ENCODE assay signal across 9 cellular contexts in the genomic region with DNA sequence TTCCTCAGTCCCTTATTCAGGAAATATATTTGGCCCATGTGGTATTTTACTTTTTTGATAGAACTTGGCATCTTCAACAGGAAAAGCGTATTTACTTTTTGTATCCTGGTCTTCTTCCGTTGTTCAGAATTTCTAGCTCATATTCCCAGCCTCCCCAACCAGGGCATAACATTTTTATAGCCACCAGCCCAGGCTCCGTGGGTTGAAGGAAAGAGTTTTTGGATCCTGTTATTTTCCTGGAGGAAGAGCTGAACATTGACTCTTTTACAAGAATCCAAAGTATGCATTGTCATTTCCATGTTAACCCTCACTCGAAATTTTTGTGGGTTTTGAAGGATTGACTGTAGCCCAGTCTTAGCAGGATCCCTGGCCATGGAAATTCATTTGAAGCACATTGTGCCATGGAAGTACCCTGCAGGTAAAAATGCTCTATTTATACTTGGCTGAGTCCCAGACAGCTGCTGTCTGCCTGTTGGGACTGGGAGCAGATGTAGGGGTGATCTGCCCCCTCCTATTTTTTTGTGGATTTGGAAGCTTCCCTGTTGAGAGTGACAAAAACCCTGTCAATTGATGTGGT.
DNase-seq lines count a peak whose midpoint lies in the region; ATAC-seq and TF ChIP-seq lines count a peak whose summit lies in the region.
"Had no signal": no experiment of that assay in that cellular context is flagged by ENCODE, and none has a peak within 500 bp of the region (broad histone marks: within the 10 kb centered on the region; RNA-seq: fewer than 3 reads in every experiment).

No MANE protein-coding gene starts in this region.

- H3K27ac ChIP-seq in left lung = peak overlapping the region; percentile 34 to 35

- CTCF ChIA-PET in activated CD4-positive, alpha-beta T cell treated with anti-CD3 and anti-CD28 coated beads, Interleukin-2, amount 10 ng/mL, durations not matched to agents 7 days and 5 days (lab: Charles Lee) = no interaction called here

- peak; percentile 70 for DNase-seq in AG20443 (ENCODE audit: low spot score)
- peak; percentile 86 for DNase-seq in astrocyte of the hippocampus (ENCODE audit: low read depth, low spot score)
- DNase-seq in left lung = no peak
- DNase-seq in NCI-H1436 (lab: John Stamatoyannopoulos, UW) = no peak
- no peak for DNase-seq in activated CD4-positive, alpha-beta T cell treated with anti-CD3 and anti-CD28 coated beads, Interleukin-2, amount 10 ng/mL, durations not matched to agents 7 days and 5 days
- DNase-seq in superior temporal gyrus (ENCODE audit: extremely low spot score) = no peak

- no peak overlapping the region for H3K4me3 ChIP-seq in left lung

- no peak overlapping the region for H3K4me3 Mint-ChIP-seq in activated CD4-positive, alpha-beta T cell treated with anti-CD3 and anti-CD28 coated beads, Interleukin-2, amount 10 ng/mL, durations not matched to agents 7 days and 5 days
- H3K4me3 Mint-ChIP-seq: activated T-helper 17 cell treated with anti-CD3 and anti-CD28 coated beads, Interleukin-2, amount 50 U/mL, for 72 hours had no signal

- TF ChIP-seq RAD21 in Ishikawa (IDR thresholded peaks at IDR 0.05; ENCODE audit: low read depth) = no peak

- no peak for TF ChIP-seq EP300 in Ishikawa (IDR thresholded peaks at IDR 0.05; ENCODE audit: borderline replicate concordance)

- peaks cover 26 to 47% of the 10 kb centered on the region in 2 donors for H3K4me1 ChIP-seq in left lung

- intact Hi-C loops in left lung (cut with DNase I) = no loop called here

- no peak overlapping the region for H3K27ac Mint-ChIP-seq in activated CD4-positive, alpha-beta T cell treated with anti-CD3 and anti-CD28 coated beads, Interleukin-2, amount 10 ng/mL, durations not matched to agents 7 days and 5 days
- H3K27ac Mint-ChIP-seq: activated T-helper 17 cell treated with anti-CD3 and anti-CD28 coated beads, Interleukin-2, amount 50 U/mL, for 72 hours had no signal

- ATAC-seq in left lung = peak; percentile 47
- ATAC-seq in HG03469 (IDR thresholded peaks at IDR 0.05; ENCODE audit: unreplicated experiment) = no peak
- ATAC-seq: activated T-helper 17 cell treated with anti-CD3 and anti-CD28 coated beads, Interleukin-2, amount 50 U/mL, for 72 hours had no signal

- TF ChIP-seq CTCF in left lung (IDR thresholded peaks at IDR 0.05) = no peak

- no peaks in the 10 kb centered on the region for H3K36me3 Mint-ChIP-seq in activated CD4-positive, alpha-beta T cell treated with anti-CD3 and anti-CD28 coated beads, Interleukin-2, amount 10 ng/mL, durations not matched to agents 7 days and 5 days (ENCODE audit: low read depth)

- no peaks in the 10 kb centered on the region for H3K9me3 ChIP-seq in left lung

- peaks cover 41% of the 10 kb centered on the region for H3K4me1 Mint-ChIP-seq in activated CD4-positive, alpha-beta T cell treated with anti-CD3 and anti-CD28 coated beads, Interleukin-2, amount 10 ng/mL, durations not matched to agents 7 days and 5 days

- H3K9me3 Mint-ChIP-seq in activated CD4-positive, alpha-beta T cell treated with anti-CD3 and anti-CD28 coated beads, Interleukin-2, amount 10 ng/mL, durations not matched to agents 7 days and 5 days = no peaks in the 10 kb centered on the region
- H3K9me3 Mint-ChIP-seq: activated T-helper 17 cell treated with anti-CD3 and anti-CD28 coated beads, Interleukin-2, amount 50 U/mL, for 72 hours had no signal

- no peaks in the 10 kb centered on the region for H3K36me3 ChIP-seq in left lung

- H3K27me3 Mint-ChIP-seq in activated CD4-positive, alpha-beta T cell treated with anti-CD3 and anti-CD28 coated beads, Interleukin-2, amount 10 ng/mL, durations not matched to agents 7 days and 5 days = no peaks in the 10 kb centered on the region
- H3K27me3 Mint-ChIP-seq: activated T-helper 17 cell treated with anti-CD3 and anti-CD28 coated beads, Interleukin-2, amount 50 U/mL, for 72 hours had no signal

- POLR2A ChIA-PET in activated CD4-positive, alpha-beta T cell treated with anti-CD3 and anti-CD28 coated beads, Interleukin-2, amount 10 ng/mL, durations not matched to agents 7 days and 5 days (lab: Charles Lee) = no interaction called here

- no peaks in the 10 kb centered on the region for H3K27me3 ChIP-seq in left lung

TF ChIP-seq in Ishikawa, 13 proteins besides CTCF, POLR2A, EP300 and RAD21:
- peak; percentile 26; the same call in 1 of the 2 replicates for TF ChIP-seq TEAD4 (IDR thresholded peaks at IDR 0.05)
- TF ChIP-seq NFIC (IDR thresholded peaks at IDR 0.05) = no peak
- TF ChIP-seq, protein P1, sequence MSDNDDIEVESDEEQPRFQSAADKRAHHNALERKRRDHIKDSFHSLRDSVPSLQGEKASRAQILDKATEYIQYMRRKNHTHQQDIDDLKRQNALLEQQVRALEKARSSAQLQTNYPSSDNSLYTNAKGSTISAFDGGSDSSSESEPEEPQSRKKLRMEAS (IDR thresholded peaks at IDR 0.05) = no peak

Comparison
In these comparisons a context has a peak if more than half of its experiments do, and no peak if none do; other contexts are left out.
1. DNase-seq: peak in AG20443 (single experiment) and astrocyte of the hippocampus (single experiment); none in left lung (0 of 2), NCI-H1436 (single experiment), activated CD4-positive, alpha-beta T cell treated with anti-CD3 and anti-CD28 coated beads, Interleukin-2, amount 10 ng/mL, durations not matched to agents 7 days and 5 days (single experiment) and superior temporal gyrus (single experiment).